ENCODE assay signal across 1 cellular context in the genomic region with DNA sequence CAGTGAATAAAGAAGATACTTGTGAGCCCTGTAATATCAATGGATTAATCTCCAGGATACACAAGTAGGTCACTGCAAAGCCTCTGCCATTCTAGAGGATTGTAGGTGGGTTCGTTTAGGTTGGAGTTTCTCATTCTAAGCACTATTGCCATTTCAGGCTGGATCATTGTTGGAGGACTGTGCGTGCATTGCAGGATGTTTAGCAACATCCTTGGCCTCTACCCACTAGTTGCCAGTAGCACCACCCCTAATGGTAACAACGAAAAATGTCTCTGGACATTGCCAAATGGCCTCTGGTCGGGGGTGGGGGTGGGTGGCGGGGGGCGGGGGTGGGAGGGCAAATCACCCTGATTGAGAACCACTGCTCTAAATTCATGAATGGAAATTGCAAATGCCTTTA.
TF ChIP-seq lines count a peak whose summit lies in the region.

No MANE protein-coding gene starts in this region.

TF ChIP-seq in GM23338, 12 proteins besides CTCF, POLR2A, EP300 and RAD21 (continued from another document):
- TF ChIP-seq, protein P1, sequence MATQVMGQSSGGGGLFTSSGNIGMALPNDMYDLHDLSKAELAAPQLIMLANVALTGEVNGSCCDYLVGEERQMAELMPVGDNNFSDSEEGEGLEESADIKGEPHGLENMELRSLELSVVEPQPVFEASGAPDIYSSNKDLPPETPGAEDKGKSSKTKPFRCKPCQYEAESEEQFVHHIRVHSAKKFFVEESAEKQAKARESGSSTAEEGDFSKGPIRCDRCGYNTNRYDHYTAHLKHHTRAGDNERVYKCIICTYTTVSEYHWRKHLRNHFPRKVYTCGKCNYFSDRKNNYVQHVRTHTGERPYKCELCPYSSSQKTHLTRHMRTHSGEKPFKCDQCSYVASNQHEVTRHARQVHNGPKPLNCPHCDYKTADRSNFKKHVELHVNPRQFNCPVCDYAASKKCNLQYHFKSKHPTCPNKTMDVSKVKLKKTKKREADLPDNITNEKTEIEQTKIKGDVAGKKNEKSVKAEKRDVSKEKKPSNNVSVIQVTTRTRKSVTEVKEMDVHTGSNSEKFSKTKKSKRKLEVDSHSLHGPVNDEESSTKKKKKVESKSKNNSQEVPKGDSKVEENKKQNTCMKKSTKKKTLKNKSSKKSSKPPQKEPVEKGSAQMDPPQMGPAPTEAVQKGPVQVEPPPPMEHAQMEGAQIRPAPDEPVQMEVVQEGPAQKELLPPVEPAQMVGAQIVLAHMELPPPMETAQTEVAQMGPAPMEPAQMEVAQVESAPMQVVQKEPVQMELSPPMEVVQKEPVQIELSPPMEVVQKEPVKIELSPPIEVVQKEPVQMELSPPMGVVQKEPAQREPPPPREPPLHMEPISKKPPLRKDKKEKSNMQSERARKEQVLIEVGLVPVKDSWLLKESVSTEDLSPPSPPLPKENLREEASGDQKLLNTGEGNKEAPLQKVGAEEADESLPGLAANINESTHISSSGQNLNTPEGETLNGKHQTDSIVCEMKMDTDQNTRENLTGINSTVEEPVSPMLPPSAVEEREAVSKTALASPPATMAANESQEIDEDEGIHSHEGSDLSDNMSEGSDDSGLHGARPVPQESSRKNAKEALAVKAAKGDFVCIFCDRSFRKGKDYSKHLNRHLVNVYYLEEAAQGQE (IDR thresholded peaks at IDR 0.05; ENCODE audit: unreplicated experiment): no peak
- no peak for TF ChIP-seq NANOG (IDR thresholded peaks at IDR 0.05; ENCODE audit: borderline replicate concordance)
TF ChIP-seq in GM23338: peak in this region for 0.
